In genomic region chr3:124131158-124132115, GRCh38 we compare ENCODE assay signal across 18 cellular contexts.
DNase-seq lines count a peak whose midpoint lies in the region; ATAC-seq, FAIRE-seq and TF ChIP-seq lines count a peak whose summit lies in the region.
"Had no signal": no experiment of that assay in that cellular context is flagged by ENCODE, and none has a peak within 500 bp of the region (broad histone marks: within the 10 kb centered on the region; RNA-seq: fewer than 3 reads in every experiment).

No MANE protein-coding gene starts in this region.

- no peak overlapping the region for H3K56ac ChIP-seq in mesendoderm (ENCODE audit: low read length)

- H3K4me3 Mint-ChIP-seq in CD14-positive monocyte = no peak overlapping the region
- H3K4me3 Mint-ChIP-seq: activated CD8-positive, alpha-beta T cell treated with anti-CD3 and anti-CD28 coated beads, Interleukin-2, amount 10 ng/mL, durations not matched to agents 7 days and 5 days; CD8-positive, alpha-beta memory T cell; nephron had no signal

- H2BK15ac ChIP-seq in mesendoderm (replicated peaks; ENCODE audit: low read depth) = no peak overlapping the region

- 54 to 75% (median 66%) methylated on average over 3 of the region's 3 CpGs for WGBS in adrenal gland, 4 donors
- no CpG with 5 or more reads among the region's 3 CpGs for WGBS in mesendoderm (ENCODE audit: extremely low coverage, insufficient coverage, low lambda C conversion rate)

- intact Hi-C loops in CD14-positive monocyte (cut with micrococcal nuclease) = no loop called here
- intact Hi-C loops in adrenal gland (cut with DNase I) = no loop called here
- intact Hi-C loops in left lung (cut with DNase I) = no loop called here
- intact Hi-C loops in vagina (cut with DNase I) = no loop called here

- no peaks in the 10 kb centered on the region for H3K36me3 Mint-ChIP-seq in CD14-positive monocyte
- H3K36me3 Mint-ChIP-seq: CD8-positive, alpha-beta memory T cell had no signal

- H3K9ac ChIP-seq in mesendoderm (ENCODE audit: low read length) = no peak overlapping the region

- no peak overlapping the region for H3K4ac ChIP-seq in mesendoderm (ENCODE audit: low read depth, low read length)

- H3K9me3 ChIP-seq in adrenal gland (replicated peaks in 1 of 3) (no peaks in the 10 kb centered on the region), left lung (no peaks in the 10 kb centered on the region), vagina (no peaks in the 10 kb centered on the region)
- H3K9me3 ChIP-seq: breast epithelium, sigmoid colon, stomach had no signal

- H3K4me3 ChIP-seq in adrenal gland (no peak overlapping the region), left lung (no peak overlapping the region), mesendoderm (ENCODE audit: low read length) (no peak overlapping the region), vagina (no peak overlapping the region)
- H3K4me3 ChIP-seq: breast epithelium, sigmoid colon, stomach had no signal

- H3K27ac ChIP-seq in adrenal gland (peak overlapping the region in 1 of 5 donors; percentile 18), left lung (no peak overlapping the region), mesendoderm (ENCODE audit: low read depth, low read length) (no peak overlapping the region), vagina (no peak overlapping the region)
- H3K27ac ChIP-seq: breast epithelium, sigmoid colon had no signal

- H3K23ac ChIP-seq in mesendoderm (ENCODE audit: low read length) = no peak overlapping the region

- ATAC-seq in left lung = peak; percentile 19
- ATAC-seq: activated CD8-positive, alpha-beta T cell treated with anti-CD3 and anti-CD28 coated beads, Interleukin-2, amount 10 ng/mL, durations not matched to agents 7 days and 5 days had no signal

- H3K79me2 ChIP-seq in mesendoderm (ENCODE audit: control insufficient read depth, insufficient read depth, low read length) = no peaks in the 10 kb centered on the region

- no peak for TF ChIP-seq CTCF in CD14-positive monocyte (IDR thresholded peaks at IDR 0.05)
- TF ChIP-seq CTCF in adrenal gland (IDR thresholded peaks at IDR 0.05) = no peak
- no peak for TF ChIP-seq CTCF in left lung (IDR thresholded peaks at IDR 0.05)
- no peak for TF ChIP-seq CTCF in vagina (IDR thresholded peaks at IDR 0.05)

- H4K5ac ChIP-seq in mesendoderm (ENCODE audit: low read length) = no peak overlapping the region

- H3K18ac ChIP-seq in mesendoderm (ENCODE audit: low read length) = no peak overlapping the region

- H4K8ac ChIP-seq in mesendoderm (ENCODE audit: low read depth, low read length) = no peak overlapping the region

- peaks cover 0 to 3% (median 3%) of the 10 kb centered on the region in 3 donors for H3K27me3 Mint-ChIP-seq in CD14-positive monocyte (ENCODE audit: low read depth in 3 of 3)

- no peaks in the 10 kb centered on the region for H3K27me3 ChIP-seq in adrenal gland
- H3K27me3 ChIP-seq in left lung = no peaks in the 10 kb centered on the region
- no peaks in the 10 kb centered on the region for H3K27me3 ChIP-seq in mesendoderm (ENCODE audit: insufficient read depth, low read length, poor library complexity)
- H3K27me3 ChIP-seq in vagina = no peaks in the 10 kb centered on the region
- H3K27me3 ChIP-seq: breast epithelium, sigmoid colon, stomach had no signal

- no peak overlapping the region for H2BK5ac ChIP-seq in mesendoderm (ENCODE audit: low read length)

- H3K9me3 Mint-ChIP-seq in CD14-positive monocyte = peaks cover 0 to 8% (median 0%) of the 10 kb centered on the region in 7 donors
- H3K9me3 Mint-ChIP-seq: CD8-positive, alpha-beta memory T cell; nephron had no signal

- H3K4me1 Mint-ChIP-seq in CD14-positive monocyte = peaks cover 9% of the 10 kb centered on the region
- H3K4me1 Mint-ChIP-seq: CD8-positive, alpha-beta memory T cell had no signal

- H3K79me1 ChIP-seq in mesendoderm (ENCODE audit: low read length) = no peaks in the 10 kb centered on the region

- peak overlapping the region in 5 of 7 donors; percentile 11 to 61 (median 27) for H3K27ac Mint-ChIP-seq in CD14-positive monocyte
- H3K27ac Mint-ChIP-seq: activated CD8-positive, alpha-beta T cell treated with anti-CD3 and anti-CD28 coated beads, Interleukin-2, amount 10 ng/mL, durations not matched to agents 7 days and 5 days; CD8-positive, alpha-beta memory T cell had no signal

- no peak for FAIRE-seq in urothelium cell line (lab: Jason Lieb, UNC)

- H3K4me1 ChIP-seq in adrenal gland (replicated peaks in 1 of 2) = peaks cover 0 to 6% of the 10 kb centered on the region in 2 donors
- H3K4me1 ChIP-seq in left lung = no peaks in the 10 kb centered on the region
- H3K4me1 ChIP-seq in mesendoderm (ENCODE audit: control insufficient read depth, low read depth, low read length) = no peaks in the 10 kb centered on the region
- H3K4me1 ChIP-seq in vagina = no peaks in the 10 kb centered on the region
- H3K4me1 ChIP-seq: breast epithelium, sigmoid colon had no signal

- no peaks in the 10 kb centered on the region for H3K36me3 ChIP-seq in adrenal gland (replicated peaks in 1 of 2)
- no peaks in the 10 kb centered on the region for H3K36me3 ChIP-seq in left lung
- no peaks in the 10 kb centered on the region for H3K36me3 ChIP-seq in mesendoderm (ENCODE audit: control insufficient read depth, insufficient read depth, low read length)
- no peaks in the 10 kb centered on the region for H3K36me3 ChIP-seq in vagina
- H3K36me3 ChIP-seq: breast epithelium, sigmoid colon, stomach had no signal

- no peak overlapping the region for H2AK5ac ChIP-seq in mesendoderm (ENCODE audit: low read length)

- DNase-seq in CD14-positive monocyte (ENCODE audit: low spot score) = no peak
- peak; percentile 5 for DNase-seq in LHCN-M2 (ENCODE audit: low read depth)
- DNase-seq in adrenal gland = peak in 6 of 7 donors; percentile 36 to 66 (median 46)
- no peak for DNase-seq in left lung
- DNase-seq in NCI-H1092 (lab: John Stamatoyannopoulos, UW) = no peak
- no peak for DNase-seq in mesendoderm
- DNase-seq in urothelium cell line (ENCODE audit: low spot score) = no peak
- no peak for DNase-seq in vagina (ENCODE audit: extremely low spot score in 2 of 2)
- DNase-seq: activated CD8-positive, alpha-beta T cell treated with anti-CD3 and anti-CD28 coated beads, Interleukin-2, amount 10 ng/mL, durations not matched to agents 7 days and 5 days; activated effector memory CD4-positive, alpha-beta T cell treated with anti-CD3 and anti-CD28 coated beads, Interleukin-2, amount 50 U/mL, for 16 hours; CD8-positive, alpha-beta memory T cell; NCI-H1092 treated with DMSO at 0.1 percent for 48 hours; NCI-H526; SHP77 treated with DMSO at 0.1 percent for 48 hours; sigmoid colon; stomach had no signal

- TF ChIP-seq POLR2A in adrenal gland (IDR thresholded peaks at IDR 0.05) (no peak), vagina (IDR thresholded peaks at IDR 0.05) (no peak)

- H2BK120ac ChIP-seq in mesendoderm (ENCODE audit: low read depth, low read length) = no peak overlapping the region

- H3K4me2 ChIP-seq in mesendoderm (ENCODE audit: low read length) = no peak overlapping the region

Comparison
In these comparisons a context has a peak if more than half of its experiments do, and no peak if none do; other contexts are left out.
1. DNase-seq: peak in LHCN-M2 (single experiment) and adrenal gland (6 of 7); none in CD14-positive monocyte (single experiment), left lung (0 of 2), NCI-H1092 (single experiment), mesendoderm (single experiment), urothelium cell line (single experiment) and vagina (0 of 2).